18 cellular contexts compared by ENCODE assay signal in genomic region chr5:175850165-175850845, GRCh38. TPM values are rescaled to one million over a fixed set of nuclear protein-coding genes. Genes with fewer than 3 reads are reported as not detected.
DNase-seq lines count a peak whose midpoint lies in the region; ATAC-seq, FAIRE-seq and TF ChIP-seq lines count a peak whose summit lies in the region.
"Had no signal": no experiment of that assay in that cellular context is flagged by ENCODE, and none has a peak within 500 bp of the region (broad histone marks: within the 10 kb centered on the region; RNA-seq: fewer than 3 reads in every experiment).

No MANE protein-coding gene starts in this region.

- H3K4me3 ChIP-seq in HepG2 (replicated peaks in 1 of 3; ENCODE audit: insufficient read depth in 1 of 3, low read depth in 2 of 3, low read length in 3 of 3), result no peak overlapping the region
- H3K4me3 ChIP-seq in right lobe of liver, result no peak overlapping the region
- H3K4me3 ChIP-seq in HCT116 (replicated peaks in 1 of 2; ENCODE audit: low read depth in 1 of 2, low read length in 2 of 2), result no peak overlapping the region
- no peak overlapping the region for H3K4me3 ChIP-seq in neuronal stem cell (ENCODE audit: low read length in 2 of 2)

- H2BK5ac ChIP-seq in neuronal stem cell (ENCODE audit: low read length), result no peak overlapping the region

- BruUV-seq in HepG2 (replicated peaks; lab: Mats Ljungman, UMichigan) (no TSS peak), HCT116 (replicated peaks; lab: Mats Ljungman, UMichigan) (no TSS peak)

- H3K79me2 ChIP-seq in HepG2 (ENCODE audit: insufficient read depth, low read length) (no peaks in the 10 kb centered on the region), HCT116 (ENCODE audit: insufficient read depth, low read length) (no peaks in the 10 kb centered on the region)

- H3K9ac ChIP-seq in HepG2 (ENCODE audit: insufficient read depth, low read depth, low read length) (0 out of 2 replicates have a peak overlapping the region, but pooled peaks have one; percentile 6), HCT116 (ENCODE audit: low read length) (no peak overlapping the region), neuronal stem cell (ENCODE audit: low read depth, low read length, poor library complexity) (no peak overlapping the region)

- peak overlapping the region; percentile 27 for H2BK15ac ChIP-seq in neuronal stem cell (ENCODE audit: low read length)

- RAD21 ChIA-PET in HCT116 (lab: Charles Lee; ENCODE audit: low non-redundant PET in 1 of 2, low total read pairs in 2 of 2, uncharacterized antibody in 2 of 2, unreplicated experiment in 2 of 2), result no interaction called here

- H4K91ac ChIP-seq in neuronal stem cell (ENCODE audit: low read depth, low read length, poor library complexity), result no peak overlapping the region

- H4K20me1 ChIP-seq in HepG2 (ENCODE audit: insufficient read depth, low read length), result no peaks in the 10 kb centered on the region
- no peaks in the 10 kb centered on the region for H4K20me1 ChIP-seq in HCT116 (ENCODE audit: insufficient read depth)

- peaks cover 99% of the 10 kb centered on the region for H3K4me1 ChIP-seq in HepG2 (ENCODE audit: insufficient read depth, low read length)
- H3K4me1 ChIP-seq in right lobe of liver, result peaks cover 0 to 25% (median 0%) of the 10 kb centered on the region in 4 donors
- H3K4me1 ChIP-seq in HCT116 (ENCODE audit: control insufficient read depth in 1 of 2, insufficient read depth in 2 of 2, low read length in 2 of 2), result peaks cover 6 to 13% of the 10 kb centered on the region in 2 experiments; a peak in 3 of 4 replicates
- no peaks in the 10 kb centered on the region for H3K4me1 ChIP-seq in neuronal stem cell (ENCODE audit: control insufficient read depth in 2 of 2, insufficient read depth in 1 of 2, low read depth in 1 of 2, low read length in 2 of 2)
- H3K4me1 ChIP-seq: Caco-2 had no signal

- TF ChIP-seq CTCF in HepG2 (CRISPR knock-in tag; IDR thresholded peaks at IDR 0.05) (no peak), right lobe of liver (IDR thresholded peaks at IDR 0.05) (no peak), HCT116 (IDR thresholded peaks at IDR 0.05 in 2 of 3, conservative IDR thresholded peaks at IDR 0.05 in 1 of 3; ENCODE audit: borderline replicate concordance in 1 of 3, insufficient read depth in 1 of 3, low read depth in 2 of 3, low read length in 2 of 3) (no peak)

- H3K23ac ChIP-seq in neuronal stem cell (ENCODE audit: low read depth, low read length, poor library complexity), result no peak overlapping the region

- TF ChIP-seq EP300 in HepG2 (IDR thresholded peaks at IDR 0.05; ENCODE audit: low read depth in 2 of 2, low read length in 2 of 2) (peak in 1 of 2 experiments; percentile 60; a peak in 2 of 4 replicates), HepG2 (CRISPR knock-in tag; IDR thresholded peaks at IDR 0.05; ENCODE audit: borderline replicate concordance) (peak; percentile 32; the same call in 1 of the 2 replicates)

- peaks cover 4% of the 10 kb centered on the region for H3K79me1 ChIP-seq in neuronal stem cell (ENCODE audit: low read depth, low read length)

- no peaks in the 10 kb centered on the region for H3K9me2 ChIP-seq in HCT116 (ENCODE audit: insufficient read depth)

- 74% methylated on average over 12 of the region's 12 CpGs for WGBS in HepG2 (ENCODE audit: low lambda C conversion rate)
- 72% methylated on average over 8 of the region's 12 CpGs for WGBS in right lobe of liver (ENCODE audit: insufficient coverage, low coverage, low lambda C conversion rate, missing lambda C conversion rate)
- no CpG with 5 or more reads among the region's 12 CpGs for WGBS in neuronal stem cell (ENCODE audit: extremely low coverage in 2 of 2, insufficient read length in 2 of 2, insufficient replicate concordance in 1 of 2), 2 donors

- H2BK12ac ChIP-seq in neuronal stem cell (ENCODE audit: low read length), result no peak overlapping the region

- TF ChIP-seq POLR2A in HepG2 (IDR thresholded peaks at IDR 0.05; ENCODE audit: insufficient read depth in 1 of 2, low read depth in 2 of 2, low read length in 2 of 2) (no peak), right lobe of liver (IDR thresholded peaks at IDR 0.05) (no peak), HCT116 (IDR thresholded peaks at IDR 0.05; ENCODE audit: borderline replicate concordance, extremely low read depth, insufficient read depth, insufficient read length) (no peak)

- H3K9me3 ChIP-seq in HepG2 (ENCODE audit: low read length) (no peaks in the 10 kb centered on the region), right lobe of liver (no peaks in the 10 kb centered on the region), HCT116 (ENCODE audit: control insufficient read depth in 1 of 2, insufficient read depth in 1 of 2, low read depth in 1 of 2, low read length in 2 of 2) (no peaks in the 10 kb centered on the region), neuronal stem cell (replicated peaks in 1 of 2; ENCODE audit: control insufficient read depth in 2 of 2, insufficient read depth in 1 of 2, low read depth in 1 of 2, low read length in 2 of 2) (no peaks in the 10 kb centered on the region)
- H3K9me3 ChIP-seq: Caco-2 had no signal

- no peak overlapping the region for H3K14ac ChIP-seq in neuronal stem cell (ENCODE audit: low read length)

- H3K27me3 ChIP-seq in HepG2 (ENCODE audit: control insufficient read depth in 1 of 2, insufficient read depth in 2 of 2, low read length in 2 of 2), result no peaks in the 10 kb centered on the region
- no peaks in the 10 kb centered on the region for H3K27me3 ChIP-seq in right lobe of liver
- H3K27me3 ChIP-seq in HCT116 (ENCODE audit: insufficient read depth, low read length), result no peaks in the 10 kb centered on the region
- no peaks in the 10 kb centered on the region for H3K27me3 ChIP-seq in neuronal stem cell (ENCODE audit: control insufficient read depth in 3 of 3, insufficient read depth in 3 of 3, low read depth in 1 of 3, low read length in 3 of 3)

- peak; percentile 26 for DNase-seq in HepG2 (ENCODE audit: low spot score)
- no peak for DNase-seq in right lobe of liver
- no peak for DNase-seq in HCT116 (ENCODE audit: low read depth, low spot score)
- DNase-seq in neuronal stem cell (ENCODE audit: low spot score), result no peak
- no peak for DNase-seq in activated CD8-positive, alpha-beta memory T cell treated with anti-CD3 and anti-CD28 coated beads, Interleukin-2, amount 50 U/mL, for 48 hours
- DNase-seq in H4 (ENCODE audit: low spot score), result no peak
- DNase-seq: C1 segment of cervical spinal cord; Caco-2; CD4-positive, alpha-beta T cell had no signal

- H4K8ac ChIP-seq in neuronal stem cell (ENCODE audit: low read depth, low read length), result no peak overlapping the region

- H2BK120ac ChIP-seq in neuronal stem cell (ENCODE audit: low read depth, low read length), result no peak overlapping the region

- intact Hi-C loops in HepG2 (cut with micrococcal nuclease; ENCODE audit: unreplicated experiment) (no loop called here), right lobe of liver (cut with DNase I) (no loop called here), HCT116 (cut with micrococcal nuclease) (loop anchor here (10.0 kb wide), 1 partner anchor 954 kb away; no protein-coding TSS in a partner anchor)

- TF ChIP-seq RAD21 in HepG2 (CRISPR knock-in tag; IDR thresholded peaks at IDR 0.05) (no peak), HCT116 (IDR thresholded peaks at IDR 0.05; ENCODE audit: low read depth) (no peak)

- no peak overlapping the region for H2AK5ac ChIP-seq in neuronal stem cell (ENCODE audit: low read depth, low read length)

- ATAC-seq in HepG2 (no peak), right lobe of liver (no peak), HCT116 (no peak), HG03135 (IDR thresholded peaks at IDR 0.05; ENCODE audit: unreplicated experiment) (no peak)

- no peak overlapping the region for H2AFZ ChIP-seq in HepG2 (ENCODE audit: low read length)
- no peak overlapping the region for H2AFZ ChIP-seq in HCT116 (ENCODE audit: low read depth, low read length, poor library complexity, severe bottlenecking)
- no peak overlapping the region for H2AFZ ChIP-seq in neuronal stem cell (ENCODE audit: low read length)

- POLR2A ChIA-PET in HepG2 (lab: Yijun Ruan, JAX), result no interaction called here
- POLR2A ChIA-PET in HCT116 (lab: Charles Lee), result no interaction called here

- FAIRE-seq in HepG2 (lab: Jason Lieb, UNC), result no peak
- FAIRE-seq: D721Med, G401.6, GM12891, GM19239, H54 had no signal

- H3K27ac ChIP-seq in HepG2 (ENCODE audit: extremely low read length, insufficient read depth, low read length) (peak overlapping the region; percentile 43), right lobe of liver (no peak overlapping the region), HCT116 (ENCODE audit: low read depth, low read length) (no peak overlapping the region), angular gyrus (ENCODE audit: low read depth, low read length) (peak overlapping the region; percentile 44), neuronal stem cell (replicated peaks; ENCODE audit: low read length) (no peak overlapping the region)
- H3K27ac ChIP-seq: 22Rv1 had no signal

- H3K4me2 ChIP-seq in HepG2 (ENCODE audit: low read depth, low read length) (no peak overlapping the region), HCT116 (ENCODE audit: low read length) (peak overlapping the region; percentile 25; the same call in 1 of the 2 replicates), neuronal stem cell (ENCODE audit: insufficient read depth, low read length, poor library complexity, severe bottlenecking) (no peak overlapping the region)

- in situ Hi-C loops in HepG2 (cut with HindIII; ENCODE audit: extremely low pct_ligation_motif_present, low pct_unique_long_range_greater_than_20kb), result loop anchor here (25.0 kb wide), 1 partner anchor 587 kb away; the partner anchor contains the start of gene FAF2

- no peak overlapping the region for H3K4ac ChIP-seq in neuronal stem cell (ENCODE audit: low read length)

- CTCF ChIA-PET in HepG2 (lab: Yijun Ruan, JAX; ENCODE audit: low intra/inter-chr PET ratio, low total read pairs), result no interaction called here
- CTCF ChIA-PET in HCT116 (lab: Charles Lee), result no interaction called here

- H3K36me3 ChIP-seq in HepG2 (replicated peaks in 1 of 2; ENCODE audit: control insufficient read depth in 1 of 2, insufficient read depth in 2 of 2, low read length in 2 of 2), result no peaks in the 10 kb centered on the region
- H3K36me3 ChIP-seq in right lobe of liver, result no peaks in the 10 kb centered on the region
- H3K36me3 ChIP-seq in HCT116 (ENCODE audit: control insufficient read depth in 1 of 2, insufficient read depth in 2 of 2, low read length in 2 of 2), result no peaks in the 10 kb centered on the region
- H3K36me3 ChIP-seq in neuronal stem cell (replicated peaks in 1 of 2; ENCODE audit: control insufficient read depth in 2 of 2, insufficient read depth in 2 of 2, low read length in 2 of 2), result no peaks in the 10 kb centered on the region

- H3K18ac ChIP-seq in neuronal stem cell (ENCODE audit: low read length), result no peak overlapping the region

RNA-seq across cellular contexts. Expression of gene CPLX2, which starts 21.1 kb away (rescaled TPM):
- 76.7 and 78.2 TPM in 2 replicates for total RNA-seq in HepG2 (2016; rRNA removed; fragmentation: Illumina TruSeq; extraction: Trizol)
- 5.2 and 5.6 TPM in 2 replicates for total RNA-seq in HepG2 (2016; cell fraction: cytosol; rRNA removed; fragmentation: Illumina TruSeq; extraction: Trizol; ENCODE audit: low read depth)
- total RNA-seq in HepG2 (2016; cell fraction: insoluble cytoplasmic fraction; rRNA removed; fragmentation: Illumina TruSeq; extraction: Trizol), result 71.9 and 77.2 TPM in 2 replicates
- total RNA-seq in HepG2 (2016; cell fraction: membrane; rRNA removed; fragmentation: Illumina TruSeq; extraction: Trizol), result 30.7 and 32.7 TPM in 2 replicates
- 36.3 and 39.1 TPM in 2 replicates for total RNA-seq in HepG2 (2016; cell fraction: nucleus; rRNA removed; fragmentation: Illumina TruSeq; extraction: Trizol)
- 8.3 and 15.9 TPM in 2 replicates for polyA plus RNA-seq in HepG2 (2011; rRNA removed)
- polyA plus RNA-seq in HepG2 (2011; cell fraction: cytosol; rRNA removed), result 7.9 and 22.0 TPM in 2 replicates
- polyA plus RNA-seq in HepG2 (2011; cell fraction: nucleus; rRNA removed), result 10.3 and 30.4 TPM in 2 replicates
- polyA plus RNA-seq in HepG2 (2012), result 15.3 and 18.2 TPM in 2 replicates
- polyA plus RNA-seq in HepG2 (2016; cell fraction: cytosol; fragmentation: Illumina TruSeq; extraction: Trizol; ENCODE audit: low read depth), result 3.4 and 4.4 TPM in 2 replicates
- polyA plus RNA-seq in HepG2 (2016; cell fraction: insoluble cytoplasmic fraction; fragmentation: Illumina TruSeq; extraction: Trizol; ENCODE audit: low read depth), result 78.3 and 86.6 TPM in 2 replicates
- 24.2 and 24.8 TPM in 2 replicates for polyA plus RNA-seq in HepG2 (2016; cell fraction: membrane; fragmentation: Illumina TruSeq; extraction: Trizol; ENCODE audit: low read depth)
- polyA plus RNA-seq in HepG2 (2016; cell fraction: nucleus; fragmentation: Illumina TruSeq; extraction: Trizol; ENCODE audit: insufficient read depth, low read depth), result 69.9 and 75.7 TPM in 2 replicates
- polyA minus RNA-seq in HepG2 (2011; rRNA and poly(A)+ RNA removed; ENCODE audit: low replicate concordance), result 27.3 TPM in 1 of 2 replicates, not detected in the other
- polyA minus RNA-seq in HepG2 (2011; cell fraction: cytosol; rRNA and poly(A)+ RNA removed), result 4.8 and 16.6 TPM in 2 replicates
- 4.5 and 6.4 TPM in 2 replicates for polyA minus RNA-seq in HepG2 (2011; cell fraction: nucleus; rRNA and poly(A)+ RNA removed)
- under 1 TPM in 2 of 6 experiments, not detected in 4; 0.18 to 0.56 TPM for total RNA-seq in right lobe of liver
- not detected for total RNA-seq in HCT116 (2021; ENCODE audit: unreplicated experiment)
- polyA plus RNA-seq in HCT116 (2012), result 0.08 and 0.19 TPM in 2 replicates
- 0.10 TPM for polyA plus RNA-seq in neuronal stem cell (2013, experiment 1 of 2)
- polyA plus RNA-seq in neuronal stem cell (2013, experiment 2 of 2), result 0.07 TPM
- total RNA-seq in H4 (2014; rRNA removed; shearing (Covaris generic)), result 2.7 TPM in 1 of 2 replicates, not detected in the other
- total RNA-seq: Caco-2; CD4-positive, alpha-beta T cell; HT-29 had no signal

Comparison
In these comparisons a context has a peak if more than half of its experiments do, and no peak if none do; other contexts are left out.
1. H3K27ac ChIP-seq: peak in HepG2 (single experiment) and angular gyrus (single experiment); none in right lobe of liver (0 of 3), HCT116 (single experiment) and neuronal stem cell (single experiment).
2. Of the 20 proteins assayed by ChIP-seq in both HepG2 and HCT116: peak only in HepG2: none; only in HCT116: TCF7L2; in both: none; in neither: 18; mixed calls (peak in some experiments, not most) for 1.